27 cellular contexts compared by ENCODE assay signal in genomic region chr1:160471253-160471652, GRCh38. TPM values are rescaled to one million over a fixed set of nuclear protein-coding genes. Genes with fewer than 3 reads are reported as not detected.
DNase-seq lines count a peak whose midpoint lies in the region; ATAC-seq, FAIRE-seq and TF ChIP-seq lines count a peak whose summit lies in the region.
"Had no signal": no experiment of that assay in that cellular context is flagged by ENCODE, and none has a peak within 500 bp of the region (broad histone marks: within the 10 kb centered on the region; RNA-seq: fewer than 3 reads in every experiment).

No MANE protein-coding gene starts in this region.

- H3K9me3 Mint-ChIP-seq in activated naive CD8-positive, alpha-beta T cell treated with anti-CD3 and anti-CD28 coated beads, Interleukin-2, amount 10 ng/mL, durations not matched to agents 7 days and 5 days: no peaks in the 10 kb centered on the region
- no peaks in the 10 kb centered on the region for H3K9me3 Mint-ChIP-seq in activated naive CD8-positive, alpha-beta T cell treated with anti-CD3 and anti-CD28 coated beads for 36 hours
- peaks cover 8% of the 10 kb centered on the region for H3K9me3 Mint-ChIP-seq in activated CD8-positive, alpha-beta T cell treated with anti-CD3 and anti-CD28 coated beads for 36 hours
- no peaks in the 10 kb centered on the region for H3K9me3 Mint-ChIP-seq in stimulated activated effector memory CD8-positive, alpha-beta T cell treated with anti-CD3 and anti-CD28 coated beads, Interleukin-12 subunit alpha, Interleukin-12 subunit beta, amount 100 ng/mL, for 72 hours
- H3K9me3 Mint-ChIP-seq in glutamatergic neuron (ENCODE audit: unreplicated experiment) (no peaks in the 10 kb centered on the region), osteocyte (ENCODE audit: unreplicated experiment) (no peaks in the 10 kb centered on the region)
- H3K9me3 Mint-ChIP-seq: endodermal cell, neural crest cell had no signal

- H3K36me3 ChIP-seq in H7 (replicated peaks; ENCODE audit: control insufficient read depth, insufficient read depth, low read length): no peaks in the 10 kb centered on the region
- H3K36me3 ChIP-seq: SJSA1, upper lobe of right lung had no signal

- FAIRE-seq in GM18507 (lab: Jason Lieb, UNC): peak; percentile 75
- FAIRE-seq: astrocyte had no signal

- TF ChIP-seq CTCF in activated CD8-positive, alpha-beta T cell treated with anti-CD3 and anti-CD28 coated beads for 36 hours (IDR thresholded peaks at IDR 0.05): no peak
- TF ChIP-seq CTCF in glutamatergic neuron (IDR thresholded peaks at IDR 0.05; ENCODE audit: partially characterized antibody, unreplicated experiment) (no peak), osteocyte (IDR thresholded peaks at IDR 0.05) (no peak)

- POLR2A ChIA-PET in activated naive CD8-positive, alpha-beta T cell treated with anti-CD3 and anti-CD28 coated beads, Interleukin-2, amount 10 ng/mL, durations not matched to agents 7 days and 5 days (lab: Charles Lee): interaction anchor here (0.5 kb wide), 1 partner anchor 43 kb away, joined by 3 read pairs; no protein-coding TSS in a partner anchor
- POLR2A ChIA-PET in activated CD8-positive, alpha-beta T cell treated with anti-CD3 and anti-CD28 coated beads for 36 hours (lab: Charles Lee): no interaction called here

- intact Hi-C loops in activated CD8-positive, alpha-beta T cell treated with anti-CD3 and anti-CD28 coated beads for 36 hours (cut with micrococcal nuclease): loop anchor here (5.0 kb wide), 2 partner anchors 44 to 51 kb away; partner anchors contain the start of gene SLAMF6

- H3K4me3 Mint-ChIP-seq in activated naive CD8-positive, alpha-beta T cell treated with anti-CD3 and anti-CD28 coated beads, Interleukin-2, amount 10 ng/mL, durations not matched to agents 7 days and 5 days: no peak overlapping the region
- H3K4me3 Mint-ChIP-seq in activated naive CD8-positive, alpha-beta T cell treated with anti-CD3 and anti-CD28 coated beads for 36 hours: no peak overlapping the region
- no peak overlapping the region for H3K4me3 Mint-ChIP-seq in activated CD8-positive, alpha-beta T cell treated with anti-CD3 and anti-CD28 coated beads for 36 hours
- no peak overlapping the region for H3K4me3 Mint-ChIP-seq in stimulated activated effector memory CD8-positive, alpha-beta T cell treated with anti-CD3 and anti-CD28 coated beads, Interleukin-12 subunit alpha, Interleukin-12 subunit beta, amount 100 ng/mL, for 72 hours
- H3K4me3 Mint-ChIP-seq in glutamatergic neuron (ENCODE audit: unreplicated experiment) (no peak overlapping the region), osteocyte (ENCODE audit: unreplicated experiment) (no peak overlapping the region)
- H3K4me3 Mint-ChIP-seq: endodermal cell, neural crest cell had no signal

- no peaks in the 10 kb centered on the region for H3K27me3 Mint-ChIP-seq in activated naive CD8-positive, alpha-beta T cell treated with anti-CD3 and anti-CD28 coated beads, Interleukin-2, amount 10 ng/mL, durations not matched to agents 7 days and 5 days
- H3K27me3 Mint-ChIP-seq in activated naive CD8-positive, alpha-beta T cell treated with anti-CD3 and anti-CD28 coated beads for 36 hours: no peaks in the 10 kb centered on the region
- no peaks in the 10 kb centered on the region for H3K27me3 Mint-ChIP-seq in activated CD8-positive, alpha-beta T cell treated with anti-CD3 and anti-CD28 coated beads for 36 hours
- H3K27me3 Mint-ChIP-seq in glutamatergic neuron (ENCODE audit: unreplicated experiment) (no peaks in the 10 kb centered on the region), osteocyte (ENCODE audit: unreplicated experiment) (peaks cover 10% of the 10 kb centered on the region)

- CTCF ChIA-PET in activated CD8-positive, alpha-beta T cell treated with anti-CD3 and anti-CD28 coated beads for 36 hours (lab: Charles Lee): interaction anchor here (0.8 to 2.9 kb wide), 6 partner anchors 11 to 148 kb away, joined by 3 to 14 read pairs (median 4); no protein-coding TSS in a partner anchor

- peaks cover 25% of the 10 kb centered on the region for H3K4me1 Mint-ChIP-seq in activated naive CD8-positive, alpha-beta T cell treated with anti-CD3 and anti-CD28 coated beads, Interleukin-2, amount 10 ng/mL, durations not matched to agents 7 days and 5 days
- peaks cover 28% of the 10 kb centered on the region for H3K4me1 Mint-ChIP-seq in activated naive CD8-positive, alpha-beta T cell treated with anti-CD3 and anti-CD28 coated beads for 36 hours
- H3K4me1 Mint-ChIP-seq in activated CD8-positive, alpha-beta T cell treated with anti-CD3 and anti-CD28 coated beads for 36 hours (ENCODE audit: low read depth): peaks cover 25% of the 10 kb centered on the region
- H3K4me1 Mint-ChIP-seq in stimulated activated effector memory CD8-positive, alpha-beta T cell treated with anti-CD3 and anti-CD28 coated beads, Interleukin-12 subunit alpha, Interleukin-12 subunit beta, amount 100 ng/mL, for 72 hours: peaks cover 14% of the 10 kb centered on the region
- no peaks in the 10 kb centered on the region for H3K4me1 Mint-ChIP-seq in glutamatergic neuron (ENCODE audit: low read depth, unreplicated experiment)
- H3K4me1 Mint-ChIP-seq in osteocyte (ENCODE audit: unreplicated experiment): no peaks in the 10 kb centered on the region
- H3K4me1 Mint-ChIP-seq: endodermal cell, neural crest cell had no signal

- no peaks in the 10 kb centered on the region for H3K27me3 ChIP-seq in H7 (ENCODE audit: control insufficient read depth, insufficient read depth, low read length)
- H3K27me3 ChIP-seq: upper lobe of right lung had no signal

- H3K27ac Mint-ChIP-seq in activated naive CD8-positive, alpha-beta T cell treated with anti-CD3 and anti-CD28 coated beads, Interleukin-2, amount 10 ng/mL, durations not matched to agents 7 days and 5 days: no peak overlapping the region
- no peak overlapping the region for H3K27ac Mint-ChIP-seq in activated naive CD8-positive, alpha-beta T cell treated with anti-CD3 and anti-CD28 coated beads for 36 hours
- no peak overlapping the region for H3K27ac Mint-ChIP-seq in activated CD8-positive, alpha-beta T cell treated with anti-CD3 and anti-CD28 coated beads for 36 hours
- H3K27ac Mint-ChIP-seq in stimulated activated effector memory CD8-positive, alpha-beta T cell treated with anti-CD3 and anti-CD28 coated beads, Interleukin-12 subunit alpha, Interleukin-12 subunit beta, amount 100 ng/mL, for 72 hours: no peak overlapping the region
- H3K27ac Mint-ChIP-seq in glutamatergic neuron (ENCODE audit: unreplicated experiment) (no peak overlapping the region), osteocyte (ENCODE audit: unreplicated experiment) (no peak overlapping the region)
- H3K27ac Mint-ChIP-seq: endodermal cell had no signal

- H3K36me3 Mint-ChIP-seq in activated naive CD8-positive, alpha-beta T cell treated with anti-CD3 and anti-CD28 coated beads, Interleukin-2, amount 10 ng/mL, durations not matched to agents 7 days and 5 days: peaks cover 5% of the 10 kb centered on the region
- H3K36me3 Mint-ChIP-seq in activated naive CD8-positive, alpha-beta T cell treated with anti-CD3 and anti-CD28 coated beads for 36 hours: peaks cover 18% of the 10 kb centered on the region
- peaks cover 16% of the 10 kb centered on the region for H3K36me3 Mint-ChIP-seq in activated CD8-positive, alpha-beta T cell treated with anti-CD3 and anti-CD28 coated beads for 36 hours (ENCODE audit: low read depth)
- H3K36me3 Mint-ChIP-seq in stimulated activated effector memory CD8-positive, alpha-beta T cell treated with anti-CD3 and anti-CD28 coated beads, Interleukin-12 subunit alpha, Interleukin-12 subunit beta, amount 100 ng/mL, for 72 hours: no peaks in the 10 kb centered on the region
- H3K36me3 Mint-ChIP-seq in glutamatergic neuron (ENCODE audit: unreplicated experiment) (no peaks in the 10 kb centered on the region), osteocyte (ENCODE audit: unreplicated experiment) (no peaks in the 10 kb centered on the region)

- peak; percentile 61 for ATAC-seq in activated naive CD8-positive, alpha-beta T cell treated with anti-CD3 and anti-CD28 coated beads, Interleukin-2, amount 10 ng/mL, durations not matched to agents 7 days and 5 days (ENCODE audit: low read depth)
- peak; percentile 11 for ATAC-seq in activated CD8-positive, alpha-beta T cell treated with anti-CD3 and anti-CD28 coated beads for 36 hours
- ATAC-seq in stimulated activated effector memory CD8-positive, alpha-beta T cell treated with anti-CD3 and anti-CD28 coated beads, Interleukin-12 subunit alpha, Interleukin-12 subunit beta, amount 100 ng/mL, for 72 hours: peak; percentile 64
- ATAC-seq: esophagus mucosa, foreskin keratinocyte, upper lobe of right lung had no signal

- H3K4me3 ChIP-seq in H7 (ENCODE audit: insufficient read depth, low read depth, low read length): no peak overlapping the region
- H3K4me3 ChIP-seq: SJSA1, upper lobe of right lung had no signal

- DNase-seq in activated naive CD8-positive, alpha-beta T cell treated with anti-CD3 and anti-CD28 coated beads, Interleukin-2, amount 10 ng/mL, durations not matched to agents 7 days and 5 days: no peak
- DNase-seq in activated naive CD8-positive, alpha-beta T cell treated with anti-CD3 and anti-CD28 coated beads for 36 hours: no peak
- no peak for DNase-seq in GM18507 (ENCODE audit: extremely low spot score, insufficient read length, low read depth)
- DNase-seq in activated CD8-positive, alpha-beta T cell treated with anti-CD3 and anti-CD28 coated beads for 36 hours: no peak
- DNase-seq in stimulated activated effector memory CD8-positive, alpha-beta T cell treated with anti-CD3 and anti-CD28 coated beads, Interleukin-12 subunit alpha, Interleukin-12 subunit beta, amount 100 ng/mL, for 72 hours (ENCODE audit: low spot score in 2 of 2): no peak
- no peak for DNase-seq in glutamatergic neuron
- DNase-seq in osteocyte (ENCODE audit: extremely low spot score, unreplicated experiment): no peak
- DNase-seq in H7: no peak
- DNase-seq: ACHN; activated effector memory CD4-positive, alpha-beta T cell treated with Interleukin-2 at 50 U/mL for 16 hours; C1 segment of cervical spinal cord; EL; endodermal cell; foreskin keratinocyte; HCEC 1CT; NCI-H1092 treated with DMSO at 0.1 percent for 48 hours; NCI-H2029; NCI-H2227 treated with DMSO at 0.1 percent for 48 hours; RPMI8226; substantia nigra; upper lobe of right lung had no signal

RNA-seq across cellular contexts. Expression of gene SLAMF6, which starts 51.8 kb away (rescaled TPM):
- 10 to 100 TPM; 43.0 to 48.1 TPM for total RNA-seq in activated naive CD8-positive, alpha-beta T cell treated with anti-CD3 and anti-CD28 coated beads, Interleukin-2, amount 10 ng/mL, durations not matched to agents 7 days and 5 days
- 10 to 100 TPM; 46.8 to 48.1 TPM for total RNA-seq in activated naive CD8-positive, alpha-beta T cell treated with anti-CD3 and anti-CD28 coated beads for 36 hours
- 10 to 100 TPM; 42.8 to 43.9 TPM for total RNA-seq in activated CD8-positive, alpha-beta T cell treated with anti-CD3 and anti-CD28 coated beads for 36 hours
- total RNA-seq in glutamatergic neuron (ENCODE audit: unreplicated experiment) (not detected), osteocyte (not detected in 2 replicates)
- not detected in 2 replicates for total RNA-seq in H7 (2014; rRNA removed; shearing (Covaris generic))
- total RNA-seq: astrocyte, endodermal cell, foreskin keratinocyte, lung microvascular endothelial cell, M059J, neural crest cell, SJSA1 had no signal

Comparison
In these comparisons a context has a peak if more than half of its experiments do, and no peak if none do; other contexts are left out.
1. ATAC-seq: peak in every context shown above with its lines; median percentile 64 in stimulated activated effector memory CD8-positive, alpha-beta T cell treated with anti-CD3 and anti-CD28 coated beads, Interleukin-12 subunit alpha, Interleukin-12 subunit beta, amount 100 ng/mL, for 72 hours; 61 in activated naive CD8-positive, alpha-beta T cell treated with anti-CD3 and anti-CD28 coated beads, Interleukin-2, amount 10 ng/mL, durations not matched to agents 7 days and 5 days; 11 in activated CD8-positive, alpha-beta T cell treated with anti-CD3 and anti-CD28 coated beads for 36 hours.
2. RNA of gene SLAMF6, which starts 51.8 kb away (total RNA-seq): 46.8 to 48.1 TPM in activated naive CD8-positive, alpha-beta T cell treated with anti-CD3 and anti-CD28 coated beads for 36 hours, 43.0 to 48.1 TPM in activated naive CD8-positive, alpha-beta T cell treated with anti-CD3 and anti-CD28 coated beads, Interleukin-2, amount 10 ng/mL, durations not matched to agents 7 days and 5 days and 42.8 to 43.9 TPM in activated CD8-positive, alpha-beta T cell treated with anti-CD3 and anti-CD28 coated beads for 36 hours; not detected in glutamatergic neuron (single experiment), not detected in osteocyte and not detected in H7; every median in the first group is over 10 times any median in the second.